32 cellular contexts compared by ENCODE assay signal in genomic region chr4:41066049-41066448, GRCh38.
"Had no signal": no experiment of that assay in that cellular context is flagged by ENCODE, and none has a peak within 500 bp of the region (broad histone marks: within the 10 kb centered on the region; RNA-seq: fewer than 3 reads in every experiment).

No MANE protein-coding gene starts in this region.

- ATAC-seq: activated CD8-positive, alpha-beta T cell treated with anti-CD3 and anti-CD28 coated beads for 36 hours; activated naive CD4-positive, alpha-beta T cell treated with anti-CD3 and anti-CD28 coated beads, Interleukin-2, amount 50 U/mL, for 72 hours; activated T-cell treated with anti-CD3 and anti-CD28 coated beads, Interleukin-2, amount 50 U/mL, for 4 hours; activated T-cell treated with anti-CD3 and anti-CD28 coated beads, Interleukin-2, amount 50 U/mL, for 72 hours; activated T-helper 17 cell treated with anti-CD3 and anti-CD28 coated beads, Interleukin-2, amount 50 U/mL, for 72 hours; body of pancreas had no signal

- DNase-seq: activated B cell treated with CpG ODN at 0.5 μM for 24 hours; activated CD4-positive, alpha-beta memory T cell treated with anti-CD3 and anti-CD28 coated beads for 36 hours; activated CD4-positive, alpha-beta T cell treated with anti-CD3 and anti-CD28 coated beads for 4 hours; activated CD4-positive, alpha-beta T cell treated with anti-CD3 and anti-CD28 coated beads, Interleukin-2, amount 50 U/mL, for 1 hour; activated CD4-positive, alpha-beta T cell treated with anti-CD3 and anti-CD28 coated beads, Interleukin-2, amount 50 U/mL, for 4 hours; activated CD4-positive, CD25-positive, alpha-beta regulatory T cell treated with anti-CD3 and anti-CD28 coated beads, Interleukin-2, amount 50 U/mL, for 72 hours; activated CD8-positive, alpha-beta memory T cell treated with anti-CD3 and anti-CD28 coated beads, Interleukin-2, amount 50 U/mL, for 4 hours; activated CD8-positive, alpha-beta T cell treated with anti-CD3 and anti-CD28 coated beads for 36 hours; activated effector memory CD4-positive, alpha-beta T cell treated with anti-CD3 and anti-CD28 coated beads, Interleukin-2, amount 50 U/mL, for 16 hours; activated gamma-delta T cell treated with Interleukin-2 at 50 U/mL for 16 hours; activated naive CD4-positive, alpha-beta T cell; activated naive CD4-positive, alpha-beta T cell treated with anti-CD3 and anti-CD28 coated beads for 36 hours; activated naive CD4-positive, alpha-beta T cell treated with anti-CD3 and anti-CD28 coated beads, Interleukin-2, amount 50 U/mL, for 16 hours; activated naive CD8-positive, alpha-beta T cell treated with anti-CD3 and anti-CD28 coated beads for 36 hours; activated T-cell treated with anti-CD3 and anti-CD28 coated beads for 4 hours; activated T-cell treated with anti-CD3 and anti-CD28 coated beads, Interleukin-2, amount 50 U/mL, for 1 hour; activated T-cell treated with anti-CD3 and anti-CD28 coated beads, Interleukin-2, amount 50 U/mL, for 4 hours; activated T-cell treated with anti-CD3 and anti-CD28 coated beads, Interleukin-2, amount 50 U/mL, for 72 hours; adrenal gland; amniotic stem cell; aorta; body of pancreas; brain microvascular endothelial cell; central memory CD4-positive, alpha-beta T cell; T-helper 2 cell; T-helper 9 cell had no signal

- H3K27me3 ChIP-seq: adrenal gland, body of pancreas, brain microvascular endothelial cell, breast epithelium had no signal

- FAIRE-seq: astrocyte, TTC549 had no signal

- H3K27ac ChIP-seq: adrenal gland, body of pancreas, brain microvascular endothelial cell, breast epithelium, VCaP had no signal

- H3K4me3 ChIP-seq: adrenal gland, body of pancreas, breast epithelium had no signal
